Comparison of ENCODE assay signal across 15 cellular contexts in the genomic region with DNA sequence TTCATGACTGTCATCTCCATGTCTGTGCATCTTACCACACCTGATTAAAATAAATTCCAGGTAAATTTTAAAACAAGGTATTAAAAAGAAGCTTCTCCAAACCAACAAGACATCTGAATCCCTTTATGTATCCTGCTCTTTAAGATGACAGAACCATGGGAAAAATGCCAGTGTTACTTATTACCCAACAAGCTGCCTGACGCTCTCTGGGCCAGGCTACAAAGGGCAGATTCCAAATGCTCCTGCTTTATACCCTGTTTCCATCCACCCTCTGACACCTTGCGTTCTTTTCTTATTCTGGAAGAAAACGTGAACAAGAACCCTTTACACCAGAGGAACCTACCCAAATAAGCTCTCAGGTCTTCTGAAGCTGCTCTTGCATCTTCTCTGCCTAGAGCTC.
DNase-seq lines count a peak whose midpoint lies in the region; ATAC-seq and TF ChIP-seq lines count a peak whose summit lies in the region.
"Had no signal": no experiment of that assay in that cellular context is flagged by ENCODE, and none has a peak within 500 bp of the region (broad histone marks: within the 10 kb centered on the region; RNA-seq: fewer than 3 reads in every experiment).

No MANE protein-coding gene starts in this region.

- H3K4ac ChIP-seq in mesendoderm (ENCODE audit: low read depth, low read length) = no peak overlapping the region

- DNase-seq in esophagus muscularis mucosa (ENCODE audit: extremely low spot score) = peak; percentile 47
- DNase-seq in hepatocyte (ENCODE audit: low spot score) = peak; percentile 39
- DNase-seq in psoas muscle = no peak
- no peak for DNase-seq in mesendoderm
- DNase-seq: C1 segment of cervical spinal cord; Caco-2; CD4-positive, alpha-beta memory T cell; DMS153; DND-41; GOT3; HFFc6 had no signal

- H2BK15ac ChIP-seq in mesendoderm (replicated peaks; ENCODE audit: low read depth) = no peak overlapping the region

- no peak overlapping the region for H2BK120ac ChIP-seq in mesendoderm (ENCODE audit: low read depth, low read length)

- TF ChIP-seq POLR2A in esophagus muscularis mucosa (IDR thresholded peaks at IDR 0.05; ENCODE audit: low read depth) = no peak

- H2AFZ ChIP-seq in hepatocyte = no peak overlapping the region

- intact Hi-C loops in esophagus muscularis mucosa (cut with DNase I) (no loop called here), psoas muscle (cut with DNase I) (no loop called here)

- H3K27ac ChIP-seq in esophagus muscularis mucosa (replicated peaks in 1 of 4) (no peak overlapping the region), hepatocyte (no peak overlapping the region), liver (ENCODE audit: low read depth in 1 of 2, low read length in 2 of 2) (no peak overlapping the region), psoas muscle (no peak overlapping the region), mesendoderm (ENCODE audit: low read depth, low read length) (no peak overlapping the region)

- H3K9me2 ChIP-seq in hepatocyte (replicated peaks; ENCODE audit: insufficient read depth) = no peaks in the 10 kb centered on the region

- H3K23ac ChIP-seq in mesendoderm (ENCODE audit: low read length) = no peak overlapping the region

- peak; percentile 8 to 22 for TF ChIP-seq RAD21 in liver (IDR thresholded peaks at IDR 0.05)

- H3K4me2 ChIP-seq in hepatocyte (no peak overlapping the region), mesendoderm (ENCODE audit: low read length) (no peak overlapping the region)

- H2BK5ac ChIP-seq in mesendoderm (ENCODE audit: low read length) = no peak overlapping the region

- H3K18ac ChIP-seq in mesendoderm (ENCODE audit: low read length) = no peak overlapping the region

- H3K4me3 ChIP-seq in esophagus muscularis mucosa (no peak overlapping the region), hepatocyte (no peak overlapping the region), liver (ENCODE audit: low read depth in 1 of 3, low read length in 3 of 3) (no peak overlapping the region), psoas muscle (no peak overlapping the region), mesendoderm (ENCODE audit: low read length) (no peak overlapping the region)
- H3K4me3 ChIP-seq: HAP-1 had no signal

- TF ChIP-seq EP300 in esophagus muscularis mucosa (IDR thresholded peaks at IDR 0.05) = no peak

- no peaks in the 10 kb centered on the region for H3K79me1 ChIP-seq in mesendoderm (ENCODE audit: low read length)

- H3K56ac ChIP-seq in mesendoderm (ENCODE audit: low read length) = no peak overlapping the region

- H3K4me1 ChIP-seq in esophagus muscularis mucosa (no peaks in the 10 kb centered on the region), hepatocyte (ENCODE audit: insufficient read depth) (no peaks in the 10 kb centered on the region), liver (ENCODE audit: control insufficient read depth in 4 of 4, insufficient read depth in 4 of 4, low read length in 3 of 4) (peaks cover 2 to 11% (median 8%) of the 10 kb centered on the region in 4 donors), psoas muscle (peaks cover 30% of the 10 kb centered on the region), mesendoderm (ENCODE audit: control insufficient read depth, low read depth, low read length) (no peaks in the 10 kb centered on the region)
- H3K4me1 ChIP-seq: Caco-2, HAP-1 had no signal

- H3K79me2 ChIP-seq in hepatocyte (no peaks in the 10 kb centered on the region), mesendoderm (ENCODE audit: control insufficient read depth, insufficient read depth, low read length) (no peaks in the 10 kb centered on the region)

- no peak overlapping the region for H4K5ac ChIP-seq in mesendoderm (ENCODE audit: low read length)

- no peak for TF ChIP-seq CTCF in esophagus muscularis mucosa (IDR thresholded peaks at IDR 0.05)
- TF ChIP-seq CTCF in hepatocyte (IDR thresholded peaks at IDR 0.05; ENCODE audit: poor library complexity) = no peak
- no peak for TF ChIP-seq CTCF in liver (IDR thresholded peaks at IDR 0.05; ENCODE audit: low read depth, low read length, missing input control)
- TF ChIP-seq CTCF in psoas muscle (IDR thresholded peaks at IDR 0.05) = no peak

- no peak overlapping the region for H4K8ac ChIP-seq in mesendoderm (ENCODE audit: low read depth, low read length)

- no peaks in the 10 kb centered on the region for H4K20me1 ChIP-seq in hepatocyte (ENCODE audit: insufficient read depth, poor library complexity, severe bottlenecking)

- ATAC-seq in psoas muscle (peak in 3 of 4 donors; percentile 61 to 73 (median 70)), HG03139 (IDR thresholded peaks at IDR 0.05; ENCODE audit: unreplicated experiment) (no peak), GM21528 (IDR thresholded peaks at IDR 0.05; ENCODE audit: low FRiP score, unreplicated experiment) (no peak)

- H3K9ac ChIP-seq in liver (ENCODE audit: low read depth in 1 of 2, low read length in 2 of 2) (no peak overlapping the region), mesendoderm (ENCODE audit: low read length) (no peak overlapping the region)

- WGBS in esophagus muscularis mucosa = 62% methylated on average over 3 of the region's 3 CpGs
- WGBS in hepatocyte (ENCODE audit: low lambda C conversion rate, missing lambda C conversion rate) = 69% methylated on average over 3 of the region's 3 CpGs
- 28% methylated on average over 3 of the region's 3 CpGs for WGBS in liver
- 31 to 48% (median 45%) methylated on average over 3 of the region's 3 CpGs for WGBS in psoas muscle, 3 donors
- no CpG with 5 or more reads among the region's 3 CpGs for WGBS in mesendoderm (ENCODE audit: extremely low coverage, insufficient coverage, low lambda C conversion rate)

- H3K36me3 ChIP-seq in esophagus muscularis mucosa (no peaks in the 10 kb centered on the region), hepatocyte (replicated peaks; ENCODE audit: insufficient read depth, low read depth) (no peaks in the 10 kb centered on the region), liver (ENCODE audit: control insufficient read depth in 4 of 4, insufficient read depth in 3 of 4, low read depth in 1 of 4, low read length in 3 of 4) (no peaks in the 10 kb centered on the region), psoas muscle (ENCODE audit: insufficient read depth in 1 of 2, low read depth in 1 of 2) (peaks cover 2 to 4% of the 10 kb centered on the region in 2 donors), mesendoderm (ENCODE audit: control insufficient read depth, insufficient read depth, low read length) (no peaks in the 10 kb centered on the region)
- H3K36me3 ChIP-seq: HAP-1 had no signal

- H3K27me3 ChIP-seq in esophagus muscularis mucosa = no peaks in the 10 kb centered on the region
- H3K27me3 ChIP-seq in hepatocyte = peaks cover 16% of the 10 kb centered on the region
- H3K27me3 ChIP-seq in liver (ENCODE audit: control insufficient read depth in 4 of 4, insufficient read depth in 4 of 4, low read length in 3 of 4) = no peaks in the 10 kb centered on the region
- no peaks in the 10 kb centered on the region for H3K27me3 ChIP-seq in psoas muscle (ENCODE audit: insufficient read depth in 3 of 3, low read length in 2 of 3)
- H3K27me3 ChIP-seq in mesendoderm (ENCODE audit: insufficient read depth, low read length, poor library complexity) = no peaks in the 10 kb centered on the region

- no peaks in the 10 kb centered on the region for H3K9me3 ChIP-seq in esophagus muscularis mucosa
- no peaks in the 10 kb centered on the region for H3K9me3 ChIP-seq in hepatocyte (ENCODE audit: low read depth)
- H3K9me3 ChIP-seq in liver (ENCODE audit: control insufficient read depth in 4 of 4, low read length in 3 of 4) = no peaks in the 10 kb centered on the region
- H3K9me3 ChIP-seq in psoas muscle = no peaks in the 10 kb centered on the region
- H3K9me3 ChIP-seq: Caco-2, HAP-1 had no signal

- H2AK5ac ChIP-seq in mesendoderm (ENCODE audit: low read length) = no peak overlapping the region

TF ChIP-seq in liver, 16 proteins besides CTCF, POLR2A, EP300 and RAD21:
- TF ChIP-seq, protein P1, sequence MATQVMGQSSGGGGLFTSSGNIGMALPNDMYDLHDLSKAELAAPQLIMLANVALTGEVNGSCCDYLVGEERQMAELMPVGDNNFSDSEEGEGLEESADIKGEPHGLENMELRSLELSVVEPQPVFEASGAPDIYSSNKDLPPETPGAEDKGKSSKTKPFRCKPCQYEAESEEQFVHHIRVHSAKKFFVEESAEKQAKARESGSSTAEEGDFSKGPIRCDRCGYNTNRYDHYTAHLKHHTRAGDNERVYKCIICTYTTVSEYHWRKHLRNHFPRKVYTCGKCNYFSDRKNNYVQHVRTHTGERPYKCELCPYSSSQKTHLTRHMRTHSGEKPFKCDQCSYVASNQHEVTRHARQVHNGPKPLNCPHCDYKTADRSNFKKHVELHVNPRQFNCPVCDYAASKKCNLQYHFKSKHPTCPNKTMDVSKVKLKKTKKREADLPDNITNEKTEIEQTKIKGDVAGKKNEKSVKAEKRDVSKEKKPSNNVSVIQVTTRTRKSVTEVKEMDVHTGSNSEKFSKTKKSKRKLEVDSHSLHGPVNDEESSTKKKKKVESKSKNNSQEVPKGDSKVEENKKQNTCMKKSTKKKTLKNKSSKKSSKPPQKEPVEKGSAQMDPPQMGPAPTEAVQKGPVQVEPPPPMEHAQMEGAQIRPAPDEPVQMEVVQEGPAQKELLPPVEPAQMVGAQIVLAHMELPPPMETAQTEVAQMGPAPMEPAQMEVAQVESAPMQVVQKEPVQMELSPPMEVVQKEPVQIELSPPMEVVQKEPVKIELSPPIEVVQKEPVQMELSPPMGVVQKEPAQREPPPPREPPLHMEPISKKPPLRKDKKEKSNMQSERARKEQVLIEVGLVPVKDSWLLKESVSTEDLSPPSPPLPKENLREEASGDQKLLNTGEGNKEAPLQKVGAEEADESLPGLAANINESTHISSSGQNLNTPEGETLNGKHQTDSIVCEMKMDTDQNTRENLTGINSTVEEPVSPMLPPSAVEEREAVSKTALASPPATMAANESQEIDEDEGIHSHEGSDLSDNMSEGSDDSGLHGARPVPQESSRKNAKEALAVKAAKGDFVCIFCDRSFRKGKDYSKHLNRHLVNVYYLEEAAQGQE (IDR thresholded peaks at IDR 0.05) = no peak
- TF ChIP-seq, protein P2, sequence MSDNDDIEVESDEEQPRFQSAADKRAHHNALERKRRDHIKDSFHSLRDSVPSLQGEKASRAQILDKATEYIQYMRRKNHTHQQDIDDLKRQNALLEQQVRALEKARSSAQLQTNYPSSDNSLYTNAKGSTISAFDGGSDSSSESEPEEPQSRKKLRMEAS (IDR thresholded peaks at IDR 0.05) = no peak
- TF ChIP-seq JUND (IDR thresholded peaks at IDR 0.05) (peak in 1 of 2 donors; percentile 17), HNF4A (conservative IDR thresholded peaks at IDR 0.05) (peak; percentile 89 to 91), HNF4G (IDR thresholded peaks at IDR 0.05) (peak; percentile 43), RXRA (IDR thresholded peaks at IDR 0.05) (peak in 1 of 2 donors; percentile 41), SP1 (IDR thresholded peaks at IDR 0.05) (peak; percentile 71)

Comparison
In these comparisons a context has a peak if more than half of its experiments do, and no peak if none do; other contexts are left out.
1. DNase-seq: peak in esophagus muscularis mucosa (single experiment) and hepatocyte (single experiment); none in psoas muscle (0 of 2) and mesendoderm (single experiment).
2. ATAC-seq: peak in psoas muscle (3 of 4); none in HG03139 (single experiment) and GM21528 (single experiment).